ENCODE assay signal across 17 cellular contexts in genomic region chr10:31317171-31317570, GRCh38. TPM values are rescaled to one million over a fixed set of nuclear protein-coding genes. Genes with fewer than 3 reads are reported as not detected.
DNase-seq lines count a peak whose midpoint lies in the region; ATAC-seq, FAIRE-seq and TF ChIP-seq lines count a peak whose summit lies in the region.
"Had no signal": no experiment of that assay in that cellular context is flagged by ENCODE, and none has a peak within 500 bp of the region (broad histone marks: within the 10 kb centered on the region; RNA-seq: fewer than 3 reads in every experiment).

No MANE protein-coding gene starts in this region.

- no peak for TF ChIP-seq RAD21 in A549 (conservative IDR thresholded peaks at IDR 0.05 in 1 of 2, IDR thresholded peaks at IDR 0.05 in 1 of 2)

- no peak overlapping the region for H3K14ac ChIP-seq in mesenchymal stem cell (ENCODE audit: low read length in 2 of 2)

- H3K27ac ChIP-seq in A549 (no peak overlapping the region), mesenchymal stem cell (ENCODE audit: low read length, poor library complexity, severe bottlenecking) (no peak overlapping the region)
- H3K27ac ChIP-seq: prostate gland had no signal

- CTCF ChIA-PET in A549 (lab: Yijun Ruan, JAX) (no interaction called here), WTC11 (lab: Charles Lee) (no interaction called here)

- POLR2A ChIA-PET in A549 (lab: Yijun Ruan, JAX) (interaction anchor here (4.2 kb wide), 1 partner anchor 285 kb away, joined by 16 read pairs; the partner anchor contains the start of gene ZNF438), WTC11 (lab: Charles Lee) (no interaction called here)

- FAIRE-seq in A549 (lab: Jason Lieb, UNC), result no peak

- ATAC-seq in A549, result no peak
- no peak for ATAC-seq in WTC11
- no peak for ATAC-seq in Right ventricle myocardium inferior
- ATAC-seq: activated CD4-positive, CD25-positive, alpha-beta regulatory T cell treated with anti-CD3 and anti-CD28 coated beads, Interleukin-2, amount 50 U/mL, for 24 hours; stimulated activated memory B cell treated with anti-CD40 and anti-IgM and Interleukin-4, amounts not matched to agents 10 μg/mL and 1 μg/mL and 100 μg/mL, for 72 hours had no signal

- peaks cover 19% of the 10 kb centered on the region for H3K4me1 Mint-ChIP-seq in WTC11

- no peak overlapping the region for H3K4ac ChIP-seq in mesenchymal stem cell (ENCODE audit: low read depth in 1 of 2, low read length in 2 of 2)

- DNase-seq in A549 (ENCODE audit: low read depth in 1 of 2, low spot score in 1 of 2) (no peak), GM12865 (ENCODE audit: low read depth) (no peak), WTC11 (ENCODE audit: low spot score) (no peak), mesenchymal stem cell (peak; percentile 6), NCI-H1930 (lab: John Stamatoyannopoulos, UW) (no peak), NCI-H2171 (lab: John Stamatoyannopoulos, UW) (no peak), Right ventricle myocardium inferior (ENCODE audit: missing footprints) (no peak), mesenteric fat pad (ENCODE audit: low spot score) (no peak)
- DNase-seq: activated naive CD4-positive, alpha-beta T cell treated with Interleukin-2 at 50 U/mL for 16 hours; AML-193; erythroblast; NCI-H146; NCI-H526 treated with DMSO at 0.1 percent for 48 hours; SIG-M5 had no signal

- H3K27ac Mint-ChIP-seq in WTC11, result no peak overlapping the region

- H3K9me3 ChIP-seq in A549, result no peaks in the 10 kb centered on the region
- no peaks in the 10 kb centered on the region for H3K9me3 ChIP-seq in mesenchymal stem cell (ENCODE audit: control insufficient read depth, low read length)
- H3K9me3 ChIP-seq: prostate gland had no signal

- H4K8ac ChIP-seq in mesenchymal stem cell (ENCODE audit: low read length), result no peak overlapping the region

- 92% methylated on average over 5 of the region's 5 CpGs for WGBS in A549 (ENCODE audit: missing lambda C conversion rate)
- WGBS in mesenchymal stem cell, result 83% methylated on average over 5 of the region's 5 CpGs

- no peak overlapping the region for H2BK120ac ChIP-seq in mesenchymal stem cell (ENCODE audit: low read depth, low read length)

- peak overlapping the region; percentile 97; the same call in 1 of the 2 replicates for H3K4me3 Mint-ChIP-seq in WTC11

- no peak overlapping the region for H2BK12ac ChIP-seq in mesenchymal stem cell (ENCODE audit: low read length in 2 of 2)

- TF ChIP-seq EP300 in A549 (IDR thresholded peaks at IDR 0.05), result no peak

- peaks cover 16% of the 10 kb centered on the region; the same call in 2 of the 3 replicates for H3K4me1 ChIP-seq in A549
- peaks cover 4% of the 10 kb centered on the region for H3K4me1 ChIP-seq in mesenchymal stem cell (ENCODE audit: control insufficient read depth, insufficient read depth, low read depth, low read length)
- H3K4me1 ChIP-seq: prostate gland had no signal

- H3K4me2 ChIP-seq in A549, result peak overlapping the region; percentile 88; the same call in 1 of the 3 replicates
- no peak overlapping the region for H3K4me2 ChIP-seq in mesenchymal stem cell (ENCODE audit: low read length, poor library complexity, severe bottlenecking)

- no peak for TF ChIP-seq CTCF in A549 (IDR thresholded peaks at IDR 0.05)
- TF ChIP-seq CTCF in GM12865 (IDR thresholded peaks at IDR 0.05; ENCODE audit: insufficient read depth, low read depth, low read length, missing control alignments), result no peak
- TF ChIP-seq CTCF in WTC11 (IDR thresholded peaks at IDR 0.05), result no peak

- H2BK15ac ChIP-seq in mesenchymal stem cell (ENCODE audit: low read depth, poor library complexity, severe bottlenecking), result no peak overlapping the region

- no peak overlapping the region for H2AFZ ChIP-seq in mesenchymal stem cell (ENCODE audit: low read depth, low read length)

- H3K23ac ChIP-seq in mesenchymal stem cell (ENCODE audit: low read length in 2 of 2), result no peak overlapping the region

- no peaks in the 10 kb centered on the region for H3K9me3 Mint-ChIP-seq in WTC11
- H3K9me3 Mint-ChIP-seq: stimulated activated memory B cell treated with anti-CD40 and anti-IgM and Interleukin-4, amounts not matched to agents 10 μg/mL and 1 μg/mL and 100 μg/mL, for 72 hours had no signal

- intact Hi-C loops in Right ventricle myocardium inferior (cut with DNase I), result loop anchor here (5.0 to 10.0 kb wide), 4 partner anchors 180 to 488 kb away; no protein-coding TSS in a partner anchor

- H4K91ac ChIP-seq in mesenchymal stem cell (ENCODE audit: low read length), result no peak overlapping the region

- H3K4me3 ChIP-seq in A549, result no peak overlapping the region
- peak overlapping the region; percentile 77; the same call in 1 of the 2 replicates for H3K4me3 ChIP-seq in GM12865 (ENCODE audit: low read depth, low read length)
- H3K4me3 ChIP-seq in mesenchymal stem cell (ENCODE audit: insufficient read depth in 1 of 2, low read depth in 1 of 2, low read length in 2 of 2), result no peak overlapping the region
- H3K4me3 ChIP-seq: prostate gland had no signal

- no peak overlapping the region for H2BK5ac ChIP-seq in mesenchymal stem cell (ENCODE audit: low read depth, low read length, poor library complexity, severe bottlenecking)

- H3K27me3 ChIP-seq in mesenchymal stem cell (ENCODE audit: control insufficient read depth in 1 of 2, insufficient read depth in 1 of 2, low read length in 2 of 2), result no peaks in the 10 kb centered on the region

- no peak overlapping the region for H3K18ac ChIP-seq in mesenchymal stem cell (ENCODE audit: low read depth in 1 of 2, low read length in 2 of 2)

- no peaks in the 10 kb centered on the region for H3K36me3 Mint-ChIP-seq in WTC11

- H3K9ac ChIP-seq in mesenchymal stem cell (ENCODE audit: low read length), result no peak overlapping the region

- H2AK5ac ChIP-seq in mesenchymal stem cell (ENCODE audit: low read length, severe bottlenecking), result no peak overlapping the region

- peaks cover 53% of the 10 kb centered on the region for H3K27me3 Mint-ChIP-seq in WTC11 (ENCODE audit: low read depth)
- H3K27me3 Mint-ChIP-seq: stimulated activated memory B cell treated with anti-CD40 and anti-IgM and Interleukin-4, amounts not matched to agents 10 μg/mL and 1 μg/mL and 100 μg/mL, for 72 hours had no signal

- no peak for TF ChIP-seq POLR2A in A549 (IDR thresholded peaks at IDR 0.05; ENCODE audit: low read length)

- peaks cover 13% of the 10 kb centered on the region for H3K79me1 ChIP-seq in mesenchymal stem cell (replicated peaks; ENCODE audit: low read length, poor library complexity, severe bottlenecking)

- H3K36me3 ChIP-seq in mesenchymal stem cell (ENCODE audit: control insufficient read depth in 1 of 2, insufficient read depth in 2 of 2, low read depth in 1 of 2, low read length in 2 of 2), result no peaks in the 10 kb centered on the region
- H3K36me3 ChIP-seq: prostate gland had no signal

TF ChIP-seq in A549, 52 proteins besides CTCF, POLR2A, EP300 and RAD21:
- TF ChIP-seq HDAC2 (IDR thresholded peaks at IDR 0.05) (no peak), MYC (IDR thresholded peaks at IDR 0.05; ENCODE audit: borderline replicate concordance, low read length) (no peak)

TF ChIP-seq in WTC11, 78 proteins besides CTCF, POLR2A, EP300 and RAD21:
- no peak for TF ChIP-seq ZNF263 (CRISPR knock-in tag; IDR thresholded peaks at IDR 0.05; ENCODE audit: low read depth)
- TF ChIP-seq ZMAT4 (CRISPR knock-in tag; IDR thresholded peaks at IDR 0.05), result no peak
- TF ChIP-seq EMX1 (CRISPR knock-in tag; IDR thresholded peaks at IDR 0.05), result no peak
- TF ChIP-seq NFYB (CRISPR knock-in tag; conservative IDR thresholded peaks at IDR 0.05; ENCODE audit: low read depth), result no peak
- no peak for TF ChIP-seq ZNF138 (CRISPR knock-in tag; conservative IDR thresholded peaks at IDR 0.05)

RNA-seq across cellular contexts. Expression of gene ZEB1, which starts 1.8 kb away (rescaled TPM):
- polyA plus RNA-seq in A549 (2011; rRNA removed) (22.8 and 23.8 TPM in 2 replicates), A549 (2017; fragmentation: RNase III; extraction: RNeasy Plus Mini Kit Qiagen cat#74134 plus additional on column Dnase treatment) (8.1 to 8.5 TPM (median 8.1 TPM) in 3 replicates)
- polyA plus RNA-seq in A549 (2012; cell fraction: cytosol; rRNA removed), result 2.3 and 2.8 TPM in 2 replicates
- 2.7 and 3.1 TPM in 2 replicates for polyA plus RNA-seq in A549 (2012; cell fraction: nucleus; rRNA removed)
- 27.3 and 31.1 TPM in 2 replicates for polyA minus RNA-seq in A549 (2011; rRNA and poly(A)+ RNA removed)
- total RNA-seq in WTC11 (2021) (0.18 to 0.39 TPM (median 0.34 TPM) in 3 replicates), Right ventricle myocardium inferior (75.5 TPM), mesenteric fat pad (89.1 TPM)
- 32.8 TPM for polyA plus RNA-seq in mesenchymal stem cell (2013, experiment 1 of 2)
- 34.0 TPM for polyA plus RNA-seq in mesenchymal stem cell (2013, experiment 2 of 2)

Comparison
In these comparisons a context has a peak if more than half of its experiments do, and no peak if none do; other contexts are left out.
1. RNA of gene ZEB1, which starts 1.8 kb away (total RNA-seq): 89.1 TPM in mesenteric fat pad (single experiment) and 75.5 TPM in Right ventricle myocardium inferior (single experiment); 0.18 to 0.39 TPM in WTC11; every median in the first group is over 10 times any median in the second.